1 cellular context compared by ENCODE assay signal in the genomic region with DNA sequence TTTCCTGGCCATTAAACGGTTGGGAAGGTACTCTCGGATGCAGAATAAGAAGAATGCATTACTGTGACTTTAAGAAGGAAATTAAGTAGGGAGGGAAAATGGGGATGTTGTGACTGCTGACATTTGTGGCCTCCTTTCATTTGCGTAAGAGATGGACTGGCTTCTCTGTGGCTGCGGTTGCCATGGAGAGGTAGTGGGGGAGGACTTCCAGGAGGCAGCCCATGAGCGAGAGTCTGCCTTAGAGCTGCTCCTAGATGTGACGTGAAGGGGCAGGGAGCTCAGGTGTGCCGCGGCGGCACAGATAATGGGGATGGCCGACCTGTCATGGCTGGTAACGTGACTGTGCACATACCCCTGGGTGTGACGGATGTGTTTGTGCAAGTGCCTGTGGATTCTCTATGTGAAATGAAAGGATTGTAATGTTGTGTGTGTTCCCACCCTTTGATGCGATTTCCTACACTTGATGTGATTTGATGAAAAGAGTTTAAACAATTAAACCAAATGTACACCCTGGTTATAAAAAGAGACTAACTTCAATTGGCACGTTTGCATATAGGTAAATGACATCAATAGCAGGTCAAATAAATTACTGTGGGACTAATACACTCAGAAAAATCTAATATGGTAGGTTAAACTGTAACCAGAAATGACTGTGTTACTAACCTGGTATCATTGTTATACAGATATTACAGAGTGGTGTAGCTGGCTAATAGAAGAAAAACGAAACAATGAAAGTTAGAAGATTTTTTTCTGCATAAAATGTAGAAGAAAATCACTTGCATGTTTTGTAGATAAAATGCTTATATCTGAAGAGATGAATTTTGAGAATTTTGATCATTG.
TF ChIP-seq lines count a peak whose summit lies in the region.

No MANE protein-coding gene starts in this region.

TF ChIP-seq in GM12878, 131 proteins besides CTCF, POLR2A, EP300 and RAD21 (continued from another document and continues in another):
- TF ChIP-seq ATF7 (IDR thresholded peaks at IDR 0.05; ENCODE audit: low read depth) (peak; percentile 81), TCF12 (IDR thresholded peaks at IDR 0.05; ENCODE audit: low read depth, low read length) (peak; percentile 63; the same call in 1 of the 2 replicates), RFX5 (IDR thresholded peaks at IDR 0.05; ENCODE audit: low read depth, low read length) (no peak), TCF3 (IDR thresholded peaks at IDR 0.05; ENCODE audit: borderline replicate concordance, insufficient read depth, low read depth, low read length) (no peak), SP1 (IDR thresholded peaks at IDR 0.05; ENCODE audit: low read depth, low read length) (peak; percentile 86), EED (IDR thresholded peaks at IDR 0.05; ENCODE audit: low read depth) (peak; percentile 51; the same call in 1 of the 2 replicates), IKZF1 (conservative IDR thresholded peaks at IDR 0.05) (peak; percentile 87), POLR2AphosphoS2 (IDR thresholded peaks at IDR 0.05; ENCODE audit: low read depth, low read length) (no peak; the same call in 1 of the 2 replicates), WRNIP1 (IDR thresholded peaks at IDR 0.05; ENCODE audit: borderline replicate concordance, low read depth, low read length) (no peak), ZBED1 (IDR thresholded peaks at IDR 0.05; ENCODE audit: borderline replicate concordance) (no peak), LARP7 (IDR thresholded peaks at IDR 0.05) (no peak; the same call in 1 of the 2 replicates), NFYA (IDR thresholded peaks at IDR 0.05; ENCODE audit: borderline replicate concordance, low read depth, low read length) (no peak), CBFB (IDR thresholded peaks at IDR 0.05; ENCODE audit: low read depth) (peak; percentile 70), YBX1 (IDR thresholded peaks at IDR 0.05) (no peak), ZNF217 (IDR thresholded peaks at IDR 0.05) (peak; percentile 59; the same call in 1 of the 2 replicates), RBBP5 (conservative IDR thresholded peaks at IDR 0.05) (no peak), ZNF207 (IDR thresholded peaks at IDR 0.05; ENCODE audit: borderline replicate concordance) (no peak), JUND (IDR thresholded peaks at IDR 0.05; ENCODE audit: low read depth, low read length) (no peak), RCOR1 (conservative IDR thresholded peaks at IDR 0.05; ENCODE audit: low read depth, low read length) (no peak), SREBF2 (IDR thresholded peaks at IDR 0.05; ENCODE audit: low read length) (no peak), POU2F2 (IDR thresholded peaks at IDR 0.05; ENCODE audit: borderline replicate concordance, low read depth, low read length) (peak; percentile 90; the same call in 2 of the 3 replicates), JUNB (IDR thresholded peaks at IDR 0.05) (no peak), IRF4 (IDR thresholded peaks at IDR 0.05; ENCODE audit: low read depth, low read length) (peak; percentile 61; the same call in 1 of the 2 replicates), GABPA (IDR thresholded peaks at IDR 0.05; ENCODE audit: low read depth) (no peak), SRF (IDR thresholded peaks at IDR 0.05; ENCODE audit: low read depth in 2 of 2, low read length in 2 of 2) (no peak), BRCA1 (IDR thresholded peaks at IDR 0.05; ENCODE audit: low read depth, low read length) (no peak), SUPT20H (IDR thresholded peaks at IDR 0.05; ENCODE audit: borderline replicate concordance, control insufficient read depth, low read depth, low read length) (no peak), HCFC1 (IDR thresholded peaks at IDR 0.05; ENCODE audit: low read length) (peak; percentile 25; the same call in 1 of the 2 replicates), CREM (IDR thresholded peaks at IDR 0.05; ENCODE audit: low read depth) (no peak; the same call in 1 of the 2 replicates), ASH2L (IDR thresholded peaks at IDR 0.05; ENCODE audit: borderline replicate concordance, low read depth) (no peak), PAX8 (IDR thresholded peaks at IDR 0.05) (no peak; the same call in 1 of the 2 replicates), CREB1 (IDR thresholded peaks at IDR 0.05; ENCODE audit: low read depth) (peak; percentile 38), RUNX3 (IDR thresholded peaks at IDR 0.05; ENCODE audit: low read length) (peak; percentile 80)
- TF ChIP-seq, protein P1, sequence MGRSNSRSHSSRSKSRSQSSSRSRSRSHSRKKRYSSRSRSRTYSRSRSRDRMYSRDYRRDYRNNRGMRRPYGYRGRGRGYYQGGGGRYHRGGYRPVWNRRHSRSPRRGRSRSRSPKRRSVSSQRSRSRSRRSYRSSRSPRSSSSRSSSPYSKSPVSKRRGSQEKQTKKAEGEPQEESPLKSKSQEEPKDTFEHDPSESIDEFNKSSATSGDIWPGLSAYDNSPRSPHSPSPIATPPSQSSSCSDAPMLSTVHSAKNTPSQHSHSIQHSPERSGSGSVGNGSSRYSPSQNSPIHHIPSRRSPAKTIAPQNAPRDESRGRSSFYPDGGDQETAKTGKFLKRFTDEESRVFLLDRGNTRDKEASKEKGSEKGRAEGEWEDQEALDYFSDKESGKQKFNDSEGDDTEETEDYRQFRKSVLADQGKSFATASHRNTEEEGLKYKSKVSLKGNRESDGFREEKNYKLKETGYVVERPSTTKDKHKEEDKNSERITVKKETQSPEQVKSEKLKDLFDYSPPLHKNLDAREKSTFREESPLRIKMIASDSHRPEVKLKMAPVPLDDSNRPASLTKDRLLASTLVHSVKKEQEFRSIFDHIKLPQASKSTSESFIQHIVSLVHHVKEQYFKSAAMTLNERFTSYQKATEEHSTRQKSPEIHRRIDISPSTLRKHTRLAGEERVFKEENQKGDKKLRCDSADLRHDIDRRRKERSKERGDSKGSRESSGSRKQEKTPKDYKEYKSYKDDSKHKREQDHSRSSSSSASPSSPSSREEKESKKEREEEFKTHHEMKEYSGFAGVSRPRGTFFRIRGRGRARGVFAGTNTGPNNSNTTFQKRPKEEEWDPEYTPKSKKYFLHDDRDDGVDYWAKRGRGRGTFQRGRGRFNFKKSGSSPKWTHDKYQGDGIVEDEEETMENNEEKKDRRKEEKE (IDR thresholded peaks at IDR 0.05): no peak
- TF ChIP-seq, protein P2, sequence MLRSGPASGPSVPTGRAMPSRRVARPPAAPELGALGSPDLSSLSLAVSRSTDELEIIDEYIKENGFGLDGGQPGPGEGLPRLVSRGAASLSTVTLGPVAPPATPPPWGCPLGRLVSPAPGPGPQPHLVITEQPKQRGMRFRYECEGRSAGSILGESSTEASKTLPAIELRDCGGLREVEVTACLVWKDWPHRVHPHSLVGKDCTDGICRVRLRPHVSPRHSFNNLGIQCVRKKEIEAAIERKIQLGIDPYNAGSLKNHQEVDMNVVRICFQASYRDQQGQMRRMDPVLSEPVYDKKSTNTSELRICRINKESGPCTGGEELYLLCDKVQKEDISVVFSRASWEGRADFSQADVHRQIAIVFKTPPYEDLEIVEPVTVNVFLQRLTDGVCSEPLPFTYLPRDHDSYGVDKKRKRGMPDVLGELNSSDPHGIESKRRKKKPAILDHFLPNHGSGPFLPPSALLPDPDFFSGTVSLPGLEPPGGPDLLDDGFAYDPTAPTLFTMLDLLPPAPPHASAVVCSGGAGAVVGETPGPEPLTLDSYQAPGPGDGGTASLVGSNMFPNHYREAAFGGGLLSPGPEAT (IDR thresholded peaks at IDR 0.05; ENCODE audit: low read depth): peak; percentile 84; the same call in 1 of the 2 replicates
- TF ChIP-seq, protein P3, sequence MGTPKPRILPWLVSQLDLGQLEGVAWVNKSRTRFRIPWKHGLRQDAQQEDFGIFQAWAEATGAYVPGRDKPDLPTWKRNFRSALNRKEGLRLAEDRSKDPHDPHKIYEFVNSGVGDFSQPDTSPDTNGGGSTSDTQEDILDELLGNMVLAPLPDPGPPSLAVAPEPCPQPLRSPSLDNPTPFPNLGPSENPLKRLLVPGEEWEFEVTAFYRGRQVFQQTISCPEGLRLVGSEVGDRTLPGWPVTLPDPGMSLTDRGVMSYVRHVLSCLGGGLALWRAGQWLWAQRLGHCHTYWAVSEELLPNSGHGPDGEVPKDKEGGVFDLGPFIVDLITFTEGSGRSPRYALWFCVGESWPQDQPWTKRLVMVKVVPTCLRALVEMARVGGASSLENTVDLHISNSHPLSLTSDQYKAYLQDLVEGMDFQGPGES (IDR thresholded peaks at IDR 0.05): no peak
- TF ChIP-seq, protein P4, sequence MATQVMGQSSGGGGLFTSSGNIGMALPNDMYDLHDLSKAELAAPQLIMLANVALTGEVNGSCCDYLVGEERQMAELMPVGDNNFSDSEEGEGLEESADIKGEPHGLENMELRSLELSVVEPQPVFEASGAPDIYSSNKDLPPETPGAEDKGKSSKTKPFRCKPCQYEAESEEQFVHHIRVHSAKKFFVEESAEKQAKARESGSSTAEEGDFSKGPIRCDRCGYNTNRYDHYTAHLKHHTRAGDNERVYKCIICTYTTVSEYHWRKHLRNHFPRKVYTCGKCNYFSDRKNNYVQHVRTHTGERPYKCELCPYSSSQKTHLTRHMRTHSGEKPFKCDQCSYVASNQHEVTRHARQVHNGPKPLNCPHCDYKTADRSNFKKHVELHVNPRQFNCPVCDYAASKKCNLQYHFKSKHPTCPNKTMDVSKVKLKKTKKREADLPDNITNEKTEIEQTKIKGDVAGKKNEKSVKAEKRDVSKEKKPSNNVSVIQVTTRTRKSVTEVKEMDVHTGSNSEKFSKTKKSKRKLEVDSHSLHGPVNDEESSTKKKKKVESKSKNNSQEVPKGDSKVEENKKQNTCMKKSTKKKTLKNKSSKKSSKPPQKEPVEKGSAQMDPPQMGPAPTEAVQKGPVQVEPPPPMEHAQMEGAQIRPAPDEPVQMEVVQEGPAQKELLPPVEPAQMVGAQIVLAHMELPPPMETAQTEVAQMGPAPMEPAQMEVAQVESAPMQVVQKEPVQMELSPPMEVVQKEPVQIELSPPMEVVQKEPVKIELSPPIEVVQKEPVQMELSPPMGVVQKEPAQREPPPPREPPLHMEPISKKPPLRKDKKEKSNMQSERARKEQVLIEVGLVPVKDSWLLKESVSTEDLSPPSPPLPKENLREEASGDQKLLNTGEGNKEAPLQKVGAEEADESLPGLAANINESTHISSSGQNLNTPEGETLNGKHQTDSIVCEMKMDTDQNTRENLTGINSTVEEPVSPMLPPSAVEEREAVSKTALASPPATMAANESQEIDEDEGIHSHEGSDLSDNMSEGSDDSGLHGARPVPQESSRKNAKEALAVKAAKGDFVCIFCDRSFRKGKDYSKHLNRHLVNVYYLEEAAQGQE (IDR thresholded peaks at IDR 0.05; ENCODE audit: low read depth, low read length): no peak
- TF ChIP-seq, protein P5, sequence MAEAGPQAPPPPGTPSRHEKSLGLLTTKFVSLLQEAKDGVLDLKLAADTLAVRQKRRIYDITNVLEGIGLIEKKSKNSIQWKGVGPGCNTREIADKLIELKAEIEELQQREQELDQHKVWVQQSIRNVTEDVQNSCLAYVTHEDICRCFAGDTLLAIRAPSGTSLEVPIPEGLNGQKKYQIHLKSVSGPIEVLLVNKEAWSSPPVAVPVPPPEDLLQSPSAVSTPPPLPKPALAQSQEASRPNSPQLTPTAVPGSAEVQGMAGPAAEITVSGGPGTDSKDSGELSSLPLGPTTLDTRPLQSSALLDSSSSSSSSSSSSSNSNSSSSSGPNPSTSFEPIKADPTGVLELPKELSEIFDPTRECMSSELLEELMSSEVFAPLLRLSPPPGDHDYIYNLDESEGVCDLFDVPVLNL (IDR thresholded peaks at IDR 0.05; ENCODE audit: low read depth, low read length): no peak
- TF ChIP-seq, protein P6, sequence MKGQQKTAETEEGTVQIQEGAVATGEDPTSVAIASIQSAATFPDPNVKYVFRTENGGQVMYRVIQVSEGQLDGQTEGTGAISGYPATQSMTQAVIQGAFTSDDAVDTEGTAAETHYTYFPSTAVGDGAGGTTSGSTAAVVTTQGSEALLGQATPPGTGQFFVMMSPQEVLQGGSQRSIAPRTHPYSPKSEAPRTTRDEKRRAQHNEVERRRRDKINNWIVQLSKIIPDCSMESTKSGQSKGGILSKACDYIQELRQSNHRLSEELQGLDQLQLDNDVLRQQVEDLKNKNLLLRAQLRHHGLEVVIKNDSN (IDR thresholded peaks at IDR 0.05; ENCODE audit: borderline replicate concordance, extremely low read length, insufficient read depth, low read depth, low read length): no peak
- TF ChIP-seq, protein P7, sequence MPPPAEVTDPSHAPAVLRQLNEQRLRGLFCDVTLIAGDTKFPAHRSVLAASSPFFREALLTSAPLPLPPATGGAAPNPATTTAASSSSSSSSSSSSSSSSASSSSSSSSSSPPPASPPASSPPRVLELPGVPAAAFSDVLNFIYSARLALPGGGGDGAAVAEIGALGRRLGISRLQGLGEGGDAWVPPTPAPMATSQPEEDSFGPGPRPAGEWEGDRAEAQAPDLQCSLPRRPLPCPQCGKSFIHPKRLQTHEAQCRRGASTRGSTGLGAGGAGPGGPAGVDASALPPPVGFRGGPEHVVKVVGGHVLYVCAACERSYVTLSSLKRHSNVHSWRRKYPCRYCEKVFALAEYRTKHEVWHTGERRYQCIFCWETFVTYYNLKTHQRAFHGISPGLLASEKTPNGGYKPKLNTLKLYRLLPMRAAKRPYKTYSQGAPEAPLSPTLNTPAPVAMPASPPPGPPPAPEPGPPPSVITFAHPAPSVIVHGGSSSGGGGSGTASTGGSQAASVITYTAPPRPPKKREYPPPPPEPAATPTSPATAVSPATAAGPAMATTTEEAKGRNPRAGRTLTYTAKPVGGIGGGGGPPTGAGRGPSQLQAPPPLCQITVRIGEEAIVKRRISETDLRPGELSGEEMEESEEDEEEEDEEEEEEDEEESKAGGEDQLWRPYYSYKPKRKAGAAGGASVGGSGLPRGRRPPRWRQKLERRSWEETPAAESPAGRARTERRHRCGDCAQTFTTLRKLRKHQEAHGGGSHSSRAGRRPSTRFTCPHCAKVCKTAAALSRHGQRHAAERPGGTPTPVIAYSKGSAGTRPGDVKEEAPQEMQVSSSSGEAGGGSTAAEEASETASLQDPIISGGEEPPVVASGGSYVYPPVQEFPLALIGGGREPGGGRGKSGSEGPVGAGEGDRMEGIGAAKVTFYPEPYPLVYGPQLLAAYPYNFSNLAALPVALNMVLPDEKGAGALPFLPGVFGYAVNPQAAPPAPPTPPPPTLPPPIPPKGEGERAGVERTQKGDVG (CRISPR knock-in tag; IDR thresholded peaks at IDR 0.05): no peak
- TF ChIP-seq, protein P8, sequence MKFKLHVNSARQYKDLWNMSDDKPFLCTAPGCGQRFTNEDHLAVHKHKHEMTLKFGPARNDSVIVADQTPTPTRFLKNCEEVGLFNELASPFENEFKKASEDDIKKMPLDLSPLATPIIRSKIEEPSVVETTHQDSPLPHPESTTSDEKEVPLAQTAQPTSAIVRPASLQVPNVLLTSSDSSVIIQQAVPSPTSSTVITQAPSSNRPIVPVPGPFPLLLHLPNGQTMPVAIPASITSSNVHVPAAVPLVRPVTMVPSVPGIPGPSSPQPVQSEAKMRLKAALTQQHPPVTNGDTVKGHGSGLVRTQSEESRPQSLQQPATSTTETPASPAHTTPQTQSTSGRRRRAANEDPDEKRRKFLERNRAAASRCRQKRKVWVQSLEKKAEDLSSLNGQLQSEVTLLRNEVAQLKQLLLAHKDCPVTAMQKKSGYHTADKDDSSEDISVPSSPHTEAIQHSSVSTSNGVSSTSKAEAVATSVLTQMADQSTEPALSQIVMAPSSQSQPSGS (IDR thresholded peaks at IDR 0.05; ENCODE audit: low read length): no peak
